ENCODE assay signal across 1 cellular context in the genomic region with DNA sequence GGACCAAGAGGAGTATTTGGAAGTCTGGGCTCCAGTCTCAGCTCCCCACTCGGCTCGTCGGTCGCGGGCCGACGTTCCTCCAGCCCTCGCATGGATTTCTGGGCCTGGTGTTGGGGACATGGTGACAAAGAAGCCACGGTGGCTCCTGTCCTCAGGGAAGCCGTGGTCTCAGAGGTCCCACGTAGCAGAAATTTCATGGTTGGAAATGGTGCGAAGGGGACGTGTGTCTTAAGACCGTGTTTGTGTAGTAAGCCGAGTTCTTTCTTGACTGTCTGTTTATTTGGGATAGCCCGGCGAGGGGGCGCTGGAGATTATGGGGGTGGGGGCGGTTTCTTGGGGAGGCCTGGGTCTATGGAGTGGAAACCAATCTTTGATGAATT.
TF ChIP-seq lines count a peak whose summit lies in the region.

No MANE protein-coding gene starts in this region.

TF ChIP-seq in IMR-90, 13 proteins besides CTCF, POLR2A, EP300 and RAD21 (continued from another document):
- no peak for TF ChIP-seq RCOR1 (IDR thresholded peaks at IDR 0.05; ENCODE audit: insufficient replicate concordance, low read length)
- TF ChIP-seq MAZ (IDR thresholded peaks at IDR 0.05; ENCODE audit: borderline replicate concordance, low read depth, low read length): no peak
- TF ChIP-seq, protein P1, sequence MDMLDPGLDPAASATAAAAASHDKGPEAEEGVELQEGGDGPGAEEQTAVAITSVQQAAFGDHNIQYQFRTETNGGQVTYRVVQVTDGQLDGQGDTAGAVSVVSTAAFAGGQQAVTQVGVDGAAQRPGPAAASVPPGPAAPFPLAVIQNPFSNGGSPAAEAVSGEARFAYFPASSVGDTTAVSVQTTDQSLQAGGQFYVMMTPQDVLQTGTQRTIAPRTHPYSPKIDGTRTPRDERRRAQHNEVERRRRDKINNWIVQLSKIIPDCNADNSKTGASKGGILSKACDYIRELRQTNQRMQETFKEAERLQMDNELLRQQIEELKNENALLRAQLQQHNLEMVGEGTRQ (IDR thresholded peaks at IDR 0.05; ENCODE audit: low read depth, low read length): no peak
- TF ChIP-seq CEBPB (IDR thresholded peaks at IDR 0.05; ENCODE audit: low read depth, low read length): no peak
- TF ChIP-seq, protein P2, sequence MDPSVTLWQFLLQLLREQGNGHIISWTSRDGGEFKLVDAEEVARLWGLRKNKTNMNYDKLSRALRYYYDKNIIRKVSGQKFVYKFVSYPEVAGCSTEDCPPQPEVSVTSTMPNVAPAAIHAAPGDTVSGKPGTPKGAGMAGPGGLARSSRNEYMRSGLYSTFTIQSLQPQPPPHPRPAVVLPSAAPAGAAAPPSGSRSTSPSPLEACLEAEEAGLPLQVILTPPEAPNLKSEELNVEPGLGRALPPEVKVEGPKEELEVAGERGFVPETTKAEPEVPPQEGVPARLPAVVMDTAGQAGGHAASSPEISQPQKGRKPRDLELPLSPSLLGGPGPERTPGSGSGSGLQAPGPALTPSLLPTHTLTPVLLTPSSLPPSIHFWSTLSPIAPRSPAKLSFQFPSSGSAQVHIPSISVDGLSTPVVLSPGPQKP (IDR thresholded peaks at IDR 0.05; ENCODE audit: borderline replicate concordance, low read depth, low read length): no peak
- TF ChIP-seq CHD1 (IDR thresholded peaks at IDR 0.05; ENCODE audit: low read depth, low read length): no peak
- TF ChIP-seq NFE2L2 (IDR thresholded peaks at IDR 0.05; ENCODE audit: low read depth, low read length): no peak
- TF ChIP-seq RFX5 (IDR thresholded peaks at IDR 0.05; ENCODE audit: low read depth, low read length): no peak
